7 cellular contexts compared by ENCODE assay signal in genomic region chr2:196169521-196169920, GRCh38. TPM values are rescaled to one million over a fixed set of nuclear protein-coding genes. Genes with fewer than 3 reads are reported as not detected.
DNase-seq lines count a peak whose midpoint lies in the region; ATAC-seq and TF ChIP-seq lines count a peak whose summit lies in the region.

No MANE protein-coding gene starts in this region.

- 18 to 42% (median 27%) methylated on average over 5 of the region's 5 CpGs for WGBS in spleen, 5 donors

- no peak for TF ChIP-seq POLR2A in spleen (IDR thresholded peaks at IDR 0.05)

- H3K36me3 ChIP-seq in HEK293 (ENCODE audit: control insufficient read depth in 2 of 2, insufficient read depth in 1 of 2, low read length in 2 of 2), result no peaks in the 10 kb centered on the region
- no peaks in the 10 kb centered on the region for H3K36me3 ChIP-seq in SK-N-MC (ENCODE audit: insufficient read depth, low read length)
- peaks cover 0 to 10% (median 0%) of the 10 kb centered on the region in 6 donors for H3K36me3 ChIP-seq in spleen

- peak overlapping the region; percentile 89 for H3K4me3 ChIP-seq in HEK293 (ENCODE audit: low read depth, low read length)
- peak overlapping the region; percentile 96 for H3K4me3 ChIP-seq in SK-N-MC
- peak overlapping the region; percentile 58 to 93 (median 82) for H3K4me3 ChIP-seq in spleen

- no peaks in the 10 kb centered on the region for H3K27me3 ChIP-seq in spleen (replicated peaks in 1 of 7)

- intact Hi-C loops in spleen (cut with DNase I; ENCODE audit: low total_unique reads), result loop anchor here (10.0 kb wide), 1 partner anchor 105 kb away; no protein-coding TSS in a partner anchor

- H3K9me3 ChIP-seq in HEK293 (ENCODE audit: control insufficient read depth, insufficient read depth, low read depth, low read length) (no peaks in the 10 kb centered on the region), SK-N-MC (ENCODE audit: low read depth, low read length) (no peaks in the 10 kb centered on the region), spleen (no peaks in the 10 kb centered on the region)

- no peak for DNase-seq in SK-N-MC (ENCODE audit: low read depth, low spot score)
- peak; percentile 56 for DNase-seq in fibroblast of peridontal ligament (ENCODE audit: extremely low read depth)
- no peak for DNase-seq in spleen
- no peak for DNase-seq in HK-2 (ENCODE audit: unreplicated experiment)

- TF ChIP-seq CTCF in HEK293 (tag by site-specific recombination; IDR thresholded peaks at IDR 0.05) (no peak), spleen (IDR thresholded peaks at IDR 0.05 in 8 of 11, conservative IDR thresholded peaks at IDR 0.05 in 3 of 11) (no peak)

- peak overlapping the region; percentile 90 for H3K9ac ChIP-seq in SK-N-MC (ENCODE audit: insufficient read length)

- H3K27ac ChIP-seq in HEK293 (ENCODE audit: extremely low read depth, low read depth, low read length), result no peak overlapping the region
- no peak overlapping the region for H3K27ac ChIP-seq in SK-N-MC
- peak overlapping the region; percentile 87 to 100 (median 99) for H3K27ac ChIP-seq in spleen

- CTCF ChIA-PET in HEK293 (lab: Yijun Ruan, JAX), result interaction anchor here (0.6 kb wide), 1 partner anchor 687 kb away, joined by 3 read pairs; no protein-coding TSS in a partner anchor

- peaks cover 20% of the 10 kb centered on the region; the same call in 1 of the 2 replicates for H3K4me1 ChIP-seq in HEK293 (ENCODE audit: control insufficient read depth, insufficient read depth, low read length)
- H3K4me1 ChIP-seq in spleen, result peaks cover 10 to 70% (median 49%) of the 10 kb centered on the region in 6 donors

- ATAC-seq in HG02610 (IDR thresholded peaks at IDR 0.05; ENCODE audit: unreplicated experiment), result no peak
- no peak for ATAC-seq in GM21576 (IDR thresholded peaks at IDR 0.05; ENCODE audit: unreplicated experiment)

- POLR2A ChIA-PET in HEK293 (lab: Yijun Ruan, JAX), result interaction anchor here (2.6 kb wide), 1 partner anchor 107 kb away, joined by 9 read pairs; no protein-coding TSS in a partner anchor

TF ChIP-seq in HEK293, 187 proteins besides CTCF, POLR2A, EP300 and RAD21:
- TF ChIP-seq ZNF837 (tag by site-specific recombination; IDR thresholded peaks at IDR 0.05) (no peak), ZNF302 (tag by site-specific recombination; IDR thresholded peaks at IDR 0.05; ENCODE audit: low read depth) (no peak), ZBTB6 (tag by site-specific recombination; IDR thresholded peaks at IDR 0.05) (no peak), ZNF639 (tag by site-specific recombination; IDR thresholded peaks at IDR 0.05) (no peak), MYNN (tag by site-specific recombination; IDR thresholded peaks at IDR 0.05; ENCODE audit: borderline replicate concordance) (no peak), ZNF777 (tag by site-specific recombination; IDR thresholded peaks at IDR 0.05; ENCODE audit: borderline replicate concordance) (no peak), ZNF670 (tag by site-specific recombination; IDR thresholded peaks at IDR 0.05; ENCODE audit: low read depth) (no peak), ZNF221 (tag by site-specific recombination; IDR thresholded peaks at IDR 0.05; ENCODE audit: borderline replicate concordance) (no peak), ZBTB26 (tag by site-specific recombination; optimal IDR thresholded peaks at IDR 0.05) (no peak), ZNF16 (tag by site-specific recombination; IDR thresholded peaks at IDR 0.05; ENCODE audit: low read depth) (no peak)

RNA-seq across cellular contexts. Expression of gene STK17B, which starts 1.9 kb away (rescaled TPM):
- 100 to 1,000 TPM; 171 to 248 (median 196) TPM for total RNA-seq in spleen
- 10 to 100 TPM; 48.7 to 56.3 (median 51.9) TPM for polyA plus RNA-seq in spleen

Comparison
In these comparisons a context has a peak if more than half of its experiments do, and no peak if none do; other contexts are left out.
1. H3K27ac ChIP-seq: peak in spleen (8 of 8); none in HEK293 (single experiment) and SK-N-MC (single experiment).
2. Peak in every context shown above with its lines, with median percentiles within 50 percentile points of each other: H3K4me3 ChIP-seq.